ENCODE assay signal across 1 cellular context in genomic region chr5:81782811-81783210, GRCh38.
TF ChIP-seq lines count a peak whose summit lies in the region.

No MANE protein-coding gene starts in this region.

TF ChIP-seq in GM23338, 12 proteins besides CTCF, POLR2A, EP300 and RAD21 (continued from another document):
- TF ChIP-seq ZNF462 (CRISPR knock-in tag; IDR thresholded peaks at IDR 0.05) (no peak), JUNB (IDR thresholded peaks at IDR 0.05; ENCODE audit: unreplicated experiment) (no peak), NANOG (IDR thresholded peaks at IDR 0.05; ENCODE audit: borderline replicate concordance) (no peak), ZNF114 (CRISPR knock-in tag; IDR thresholded peaks at IDR 0.05) (no peak), STAT1 (IDR thresholded peaks at IDR 0.05; ENCODE audit: unreplicated experiment) (no peak), CREB1 (CRISPR knock-in tag; IDR thresholded peaks at IDR 0.05; ENCODE audit: low read depth) (no peak)
